1 cellular context compared by ENCODE assay signal in genomic region chr1:226308723-226309397, GRCh38.
TF ChIP-seq lines count a peak whose summit lies in the region.

TSS of gene LIN9 (minus strand) at chr1:226309164. CDS start at chr1:226309139, 25 bp downstream.

TF ChIP-seq in K562, 482 proteins besides CTCF, POLR2A, EP300 and RAD21 (continued from another document and continues in another):
- TF ChIP-seq MLLT1 (IDR thresholded peaks at IDR 0.05), result peak in 1 of 2 experiments; percentile 79; a peak in 2 of 4 replicates
- no peak for TF ChIP-seq CBX5 (IDR thresholded peaks at IDR 0.05; ENCODE audit: borderline replicate concordance, low read depth)
- TF ChIP-seq ELF2 (CRISPR knock-in tag; IDR thresholded peaks at IDR 0.05), result no peak
- TF ChIP-seq ZBTB43 (CRISPR knock-in tag; IDR thresholded peaks at IDR 0.05), result no peak
- no peak for TF ChIP-seq ZNF224 (CRISPR knock-in tag; IDR thresholded peaks at IDR 0.05)
- no peak for TF ChIP-seq ATF3 (IDR thresholded peaks at IDR 0.05)
- TF ChIP-seq ATF3 (CRISPR knock-in tag; conservative IDR thresholded peaks at IDR 0.05), result no peak
- no peak for TF ChIP-seq ELK1 (CRISPR knock-in tag; IDR thresholded peaks at IDR 0.05)
- TF ChIP-seq L3MBTL2 (IDR thresholded peaks at IDR 0.05), result no peak; the same call in 1 of the 2 replicates
- 0 out of 2 replicates have a peak, but pooled peaks have one; percentile 17 for TF ChIP-seq HSF4 (CRISPR knock-in tag; IDR thresholded peaks at IDR 0.05; ENCODE audit: borderline replicate concordance)
- TF ChIP-seq BRD4 (IDR thresholded peaks at IDR 0.05), result 0 out of 2 replicates have a peak, but pooled peaks have one; percentile 66
- TF ChIP-seq ZNF398 (CRISPR knock-in tag; IDR thresholded peaks at IDR 0.05), result no peak
- TF ChIP-seq HLTF (IDR thresholded peaks at IDR 0.05), result peak; percentile 73; the same call in 1 of the 2 replicates
- peak; percentile 93 to 97 (median 93) for TF ChIP-seq YY1 (IDR thresholded peaks at IDR 0.05; ENCODE audit: borderline replicate concordance in 1 of 3, control insufficient read depth in 1 of 3, extremely low read depth in 1 of 3, insufficient read depth in 3 of 3, insufficient read length in 1 of 3, insufficient replicate concordance in 2 of 3, low read depth in 1 of 3, low read length in 2 of 3)
- peak; percentile 70 for TF ChIP-seq U2AF1 (optimal IDR thresholded peaks at IDR 0.05; ENCODE audit: low read depth, low read length)
- no peak; the same call in 1 of the 2 replicates for TF ChIP-seq ATF6 (CRISPR knock-in tag; IDR thresholded peaks at IDR 0.05)
- TF ChIP-seq RBM39 (optimal IDR thresholded peaks at IDR 0.05; ENCODE audit: low read depth, low read length), result no peak
- TF ChIP-seq ID3 (CRISPR knock-in tag; IDR thresholded peaks at IDR 0.05), result no peak
- TF ChIP-seq ID3 (tag; IDR thresholded peaks at IDR 0.05), result no peak
- peak; percentile 94 for TF ChIP-seq PHF8 (IDR thresholded peaks at IDR 0.05; ENCODE audit: borderline replicate concordance, low read length)
- no peak for TF ChIP-seq E2F5 (CRISPR knock-in tag; IDR thresholded peaks at IDR 0.05)
- no peak for TF ChIP-seq FOXK2 (conservative IDR thresholded peaks at IDR 0.05 in 1 of 2, IDR thresholded peaks at IDR 0.05 in 1 of 2; ENCODE audit: low read depth in 2 of 2)
- peak; percentile 94 for TF ChIP-seq AFF4 (CRISPR knock-in tag; IDR thresholded peaks at IDR 0.05)
- no peak for TF ChIP-seq PRMT5 (CRISPR knock-in tag; IDR thresholded peaks at IDR 0.05)
- no peak for TF ChIP-seq ZNF512 (tag; IDR thresholded peaks at IDR 0.05)
- TF ChIP-seq SRSF9 (IDR thresholded peaks at IDR 0.05; ENCODE audit: borderline replicate concordance, low read depth, low read length), result no peak
- TF ChIP-seq FOS (IDR thresholded peaks at IDR 0.05; ENCODE audit: extremely low read depth, insufficient read length), result no peak
- no peak for TF ChIP-seq KLF1 (tag; IDR thresholded peaks at IDR 0.05)
- no peak for TF ChIP-seq MYBL2 (IDR thresholded peaks at IDR 0.05; ENCODE audit: low read depth)
- no peak; the same call in 1 of the 2 replicates for TF ChIP-seq MYBL2 (CRISPR knock-in tag; IDR thresholded peaks at IDR 0.05; ENCODE audit: borderline replicate concordance)
- TF ChIP-seq BRD9 (IDR thresholded peaks at IDR 0.05; ENCODE audit: low read depth, partially characterized antibody), result peak; percentile 85
- TF ChIP-seq RBM14 (IDR thresholded peaks at IDR 0.05; ENCODE audit: borderline replicate concordance, insufficient read depth, low read depth, low read length), result no peak
- TF ChIP-seq OTX1 (CRISPR knock-in tag; IDR thresholded peaks at IDR 0.05), result 0 out of 2 replicates have a peak, but pooled peaks have one; percentile 53
- TF ChIP-seq PHTF2 (CRISPR knock-in tag; IDR thresholded peaks at IDR 0.05), result no peak
- TF ChIP-seq CREB3L1 (IDR thresholded peaks at IDR 0.05; ENCODE audit: borderline replicate concordance, low read depth), result peak; percentile 49; the same call in 1 of the 2 replicates
- no peak for TF ChIP-seq ZNF140 (CRISPR knock-in tag; IDR thresholded peaks at IDR 0.05)
- TF ChIP-seq FOXJ2 (tag; IDR thresholded peaks at IDR 0.05), result no peak
- no peak for TF ChIP-seq HDGF (IDR thresholded peaks at IDR 0.05)
- no peak for TF ChIP-seq ATF1 (CRISPR knock-in tag; IDR thresholded peaks at IDR 0.05)
- TF ChIP-seq ATF1 (tag; IDR thresholded peaks at IDR 0.05), result peak; percentile 61
- no peak; a peak in 1 of 4 replicates for TF ChIP-seq MNT (conservative IDR thresholded peaks at IDR 0.05)
- peak; percentile 56 for TF ChIP-seq NCOA4 (IDR thresholded peaks at IDR 0.05; ENCODE audit: partially characterized antibody)
